In genomic region chrX:48890296-48890925, GRCh38 we compare ENCODE assay signal across 8 cellular contexts. TPM values are rescaled to one million over a fixed set of nuclear protein-coding genes. Genes with fewer than 3 reads are reported as not detected.
DNase-seq lines count a peak whose midpoint lies in the region; ATAC-seq and TF ChIP-seq lines count a peak whose summit lies in the region.

No MANE protein-coding gene starts in this region.

- H3K4me3 ChIP-seq in GM12875 (ENCODE audit: low read depth, low read length) (peak overlapping the region; percentile 26), PC-3 (ENCODE audit: low read length) (peak overlapping the region; percentile 64), esophagus (ENCODE audit: low read depth in 1 of 2, low read length in 2 of 2) (peak overlapping the region; percentile 54 to 58), gastrocnemius medialis (peak overlapping the region; percentile 64 to 75 (median 68)), body of pancreas (no peak overlapping the region)

- ATAC-seq in PC-3 = no peak
- no peak for ATAC-seq in gastrocnemius medialis
- ATAC-seq in body of pancreas = no peak
- ATAC-seq in GM18870 (IDR thresholded peaks at IDR 0.05; ENCODE audit: unreplicated experiment) = no peak

- no peaks in the 10 kb centered on the region for H4K20me1 ChIP-seq in PC-3 (ENCODE audit: low read length)

- H3K36me3 ChIP-seq in PC-3 (ENCODE audit: low read depth, low read length) = no peaks in the 10 kb centered on the region; the same call in 1 of the 2 replicates
- H3K36me3 ChIP-seq in esophagus (ENCODE audit: control insufficient read depth in 2 of 2, insufficient read depth in 2 of 2, low read length in 1 of 2) = peaks cover 0 to 4% of the 10 kb centered on the region in 2 donors
- H3K36me3 ChIP-seq in gastrocnemius medialis = peaks cover 0 to 4% of the 10 kb centered on the region in 2 donors
- H3K36me3 ChIP-seq in body of pancreas (replicated peaks in 1 of 2; ENCODE audit: insufficient read depth in 1 of 2, low read depth in 2 of 2) = no peaks in the 10 kb centered on the region

- DNase-seq in PC-3 = peak; percentile 12
- no peak for DNase-seq in gastrocnemius medialis
- DNase-seq in activated gamma-delta T cell treated with Interleukin-2 at 50 U/mL for 16 hours = no peak
- DNase-seq in body of pancreas = no peak
- no peak for DNase-seq in NCI-H774 (lab: John Stamatoyannopoulos, UW)

- POLR2A ChIA-PET in PC-3 (lab: Charles Lee; ENCODE audit: unreplicated experiment) = no interaction called here

- peak overlapping the region; percentile 61; the same call in 1 of the 2 replicates for H3K9ac ChIP-seq in PC-3 (ENCODE audit: low read length)

- no peak overlapping the region for H3K27ac ChIP-seq in PC-3 (ENCODE audit: low read length)
- peak overlapping the region in 1 of 2 donors; percentile 3 for H3K27ac ChIP-seq in esophagus (ENCODE audit: low read depth in 2 of 2, low read length in 1 of 2)
- H3K27ac ChIP-seq in gastrocnemius medialis = peak overlapping the region in 1 of 4 donors; percentile 49
- H3K27ac ChIP-seq in body of pancreas = peak overlapping the region in 2 of 4 donors; percentile 68 to 75

- TF ChIP-seq POLR2A in gastrocnemius medialis (IDR thresholded peaks at IDR 0.05) (no peak), body of pancreas (IDR thresholded peaks at IDR 0.05) (no peak)

- peak overlapping the region; percentile 86 for H2AFZ ChIP-seq in PC-3 (ENCODE audit: low read length)

- no peaks in the 10 kb centered on the region for H3K9me3 ChIP-seq in PC-3 (ENCODE audit: low read length)
- no peaks in the 10 kb centered on the region for H3K9me3 ChIP-seq in esophagus (ENCODE audit: control insufficient read depth in 2 of 2, insufficient read depth in 1 of 2, low read depth in 1 of 2, low read length in 1 of 2)
- H3K9me3 ChIP-seq in gastrocnemius medialis = no peaks in the 10 kb centered on the region
- H3K9me3 ChIP-seq in body of pancreas = no peaks in the 10 kb centered on the region

- H3K9me2 ChIP-seq in PC-3 (replicated peaks; ENCODE audit: low read length) = no peaks in the 10 kb centered on the region

- peaks cover 9% of the 10 kb centered on the region; the same call in 1 of the 2 replicates for H3K4me1 ChIP-seq in PC-3 (ENCODE audit: insufficient read depth, low read length)
- no peaks in the 10 kb centered on the region for H3K4me1 ChIP-seq in esophagus (ENCODE audit: control insufficient read depth in 2 of 2, insufficient read depth in 2 of 2, low read length in 1 of 2)
- H3K4me1 ChIP-seq in gastrocnemius medialis = peaks cover 4 to 5% of the 10 kb centered on the region in 2 donors
- H3K4me1 ChIP-seq in body of pancreas = peaks cover 5% of the 10 kb centered on the region

- BruUV-seq in PC-3 (replicated peaks; lab: Mats Ljungman, UMichigan) = TSS peak; percentile 25

- in situ Hi-C loops in gastrocnemius medialis (cut with MboI; ENCODE audit: low sequenced_read_pairs in 4 of 4) = loop anchor here in 1 of 4 donors (10.0 kb wide), 1 partner anchor 86 kb away; the partner anchor contains the start of gene HDAC6

- no peak for TF ChIP-seq CTCF in GM12875 (IDR thresholded peaks at IDR 0.05; ENCODE audit: borderline replicate concordance, insufficient read depth, low read depth, low read length)
- TF ChIP-seq CTCF in PC-3 (conservative IDR thresholded peaks at IDR 0.05; ENCODE audit: low read depth, low read length) = no peak
- no peak for TF ChIP-seq CTCF in gastrocnemius medialis (IDR thresholded peaks at IDR 0.05 in 4 of 5, conservative IDR thresholded peaks at IDR 0.05 in 1 of 5)
- TF ChIP-seq CTCF in body of pancreas (IDR thresholded peaks at IDR 0.05) = no peak

- no peaks in the 10 kb centered on the region for H3K27me3 ChIP-seq in PC-3 (ENCODE audit: low read length)
- H3K27me3 ChIP-seq in esophagus (ENCODE audit: control insufficient read depth in 1 of 2, insufficient read depth in 2 of 2, low read length in 2 of 2) = no peaks in the 10 kb centered on the region
- no peaks in the 10 kb centered on the region for H3K27me3 ChIP-seq in gastrocnemius medialis
- no peaks in the 10 kb centered on the region for H3K27me3 ChIP-seq in body of pancreas

- WGBS in esophagus, 2 donors = 18 to 45% methylated on average over 15 of the region's 15 CpGs
- 25 to 40% methylated on average over 10 to 13 of the region's 15 CpGs for WGBS in body of pancreas, 2 donors

- H3K4me2 ChIP-seq in PC-3 (ENCODE audit: low read length) = peak overlapping the region; percentile 96

- intact Hi-C loops in PC-3 (cut with micrococcal nuclease) (loop anchor here (2.0 kb wide), 3 partner anchors 22 to 88 kb away; partner anchors contain the start of gene HDAC6), gastrocnemius medialis (cut with DNase I; ENCODE audit: low total_unique reads) (loop anchor here (5.0 to 10.0 kb wide), 3 partner anchors 152 to 274 kb away; partner anchors contain the start of genes MAGIX and TFE3), body of pancreas (cut with DNase I) (no loop called here)

- H3K79me2 ChIP-seq in PC-3 (ENCODE audit: low read length) = peaks cover 7% of the 10 kb centered on the region

- CTCF ChIA-PET in PC-3 (lab: Charles Lee) = no interaction called here

- H3F3A ChIP-seq in PC-3 (ENCODE audit: low read length, unreplicated experiment) = no peaks in the 10 kb centered on the region

RNA-seq across cellular contexts. Expression of gene TIMM17B, which starts 7.2 kb away (rescaled TPM):
- 101 and 119 TPM in 2 replicates for total RNA-seq in PC-3 (2014; rRNA removed)
- 10 to 100 TPM; 34.2 to 45.0 TPM for polyA plus RNA-seq in esophagus
- 100 to 1,000 TPM in 1 of 4 donors, 10 to 100 TPM in 3; 53.3 to 103 (median 68.5) TPM for total RNA-seq in gastrocnemius medialis
- 10 to 100 TPM; 24.4 to 35.3 TPM for total RNA-seq in body of pancreas

RNA-seq across cellular contexts. Expression of gene PQBP1, which starts 7.3 kb away (rescaled TPM):
- total RNA-seq in PC-3 (2014; rRNA removed) (189 and 241 TPM in 2 replicates), gastrocnemius medialis (10 to 100 TPM; 61.3 to 90.4 (median 67.8) TPM), body of pancreas (10 to 100 TPM; 43.6 to 48.1 TPM)
- polyA plus RNA-seq in esophagus = 100 to 1,000 TPM in 1 of 2 donors, 10 to 100 TPM in 1; 72.2 to 102 TPM

RNA-seq across cellular contexts. Expression of gene SLC35A2, which starts 21.0 kb away (rescaled TPM):
- total RNA-seq in PC-3 (2014; rRNA removed) (46.6 and 46.8 TPM in 2 replicates), gastrocnemius medialis (10 to 100 TPM; 12.6 to 18.7 (median 18.5) TPM), body of pancreas (10 to 100 TPM; 12.5 to 20.1 TPM)
- polyA plus RNA-seq in esophagus = 10 to 100 TPM in 1 of 2 donors, 1 to 10 TPM in 1; 6.9 to 22.1 TPM

RNA-seq across cellular contexts. Expression of gene PIM2, which starts 28.4 kb away (rescaled TPM):
- total RNA-seq in PC-3 (2014; rRNA removed) = 24.1 and 25.6 TPM in 2 replicates
- polyA plus RNA-seq in esophagus = 1 to 10 TPM; 2.6 to 3.7 TPM
- 1 to 10 TPM; 2.3 to 3.5 (median 2.4) TPM for total RNA-seq in gastrocnemius medialis
- total RNA-seq in body of pancreas = 1 to 10 TPM; 2.3 to 7.9 TPM

RNA-seq across cellular contexts. Expression of gene PCSK1N, which starts 55.0 kb away (rescaled TPM):
- 135 and 177 TPM in 2 replicates for total RNA-seq in PC-3 (2014; rRNA removed)
- under 1 TPM; 0.08 to 0.31 TPM for polyA plus RNA-seq in esophagus
- not detected for total RNA-seq in gastrocnemius medialis
- 100 to 1,000 TPM; 110 to 196 TPM for total RNA-seq in body of pancreas

Comparison
In these comparisons a context has a peak if more than half of its experiments do, and no peak if none do; other contexts are left out.
1. H3K4me3 ChIP-seq: peak in GM12875 (single experiment), PC-3 (single experiment), esophagus (2 of 2) and gastrocnemius medialis (4 of 4); none in body of pancreas (0 of 2).